Comparison of ENCODE assay signal across 24 cellular contexts in genomic region chr2:113826346-113827285, GRCh38.
A peak's percentile ranks its signal among the peaks of the same experiment; 100 is the strongest.
DNase-seq lines count a peak whose midpoint lies in the region; ATAC-seq, FAIRE-seq and TF ChIP-seq lines count a peak whose summit lies in the region.
"Had no signal": no experiment of that assay in that cellular context is flagged by ENCODE, and none has a peak within 500 bp of the region (broad histone marks: within the 10 kb centered on the region; RNA-seq: fewer than 3 reads in every experiment).

No MANE protein-coding gene starts in this region.

- DNase-seq in GM12891 (ENCODE audit: insufficient read length, low spot score) (no peak), SK-MEL-5 (ENCODE audit: low read depth, low spot score) (peak; percentile 95), globus pallidus (ENCODE audit: low spot score) (peak; percentile 18), omental fat pad (ENCODE audit: low spot score) (no peak), NCI-H345 (lab: John Stamatoyannopoulos, UW) (no peak)
- no peak for DNase-seq in activated T-cell treated with anti-CD3 and anti-CD28 coated beads, Interleukin-2, amount 50 U/mL, for 24 hours
- DNase-seq: activated CD4-positive, alpha-beta T cell treated with anti-CD3 and anti-CD28 coated beads for 1 hour; activated naive CD4-positive, alpha-beta T cell treated with anti-CD3 and anti-CD28 coated beads for 36 hours; activated T-cell treated with anti-CD3 and anti-CD28 coated beads, Interleukin-2, amount 50 U/mL, for 48 hours; C1 segment of cervical spinal cord; erythroblast; foreskin fibroblast; GOT3; hippocampal formation; NCI-H1417 treated with DMSO at 0.1 percent for 48 hours; NCI-H526; occipital lobe; sigmoid colon; stimulated activated CD8-positive, alpha-beta memory T cell treated with anti-CD3 and anti-CD28 coated beads, Interleukin-4, amount 100 ng/mL, for 48 hours; upper lobe of left lung had no signal

- no peaks in the 10 kb centered on the region for H3K27me3 Mint-ChIP-seq in activated T-cell treated with anti-CD3 and anti-CD28 coated beads, Interleukin-2, amount 50 U/mL, for 24 hours
- H3K27me3 Mint-ChIP-seq: IgD-negative memory B cell had no signal

- in situ Hi-C loops in SK-MEL-5 (cut with HindIII; ENCODE audit: low pct_unique_long_range_greater_than_20kb, low sequenced_read_pairs) = no loop called here

- no peak for TF ChIP-seq CTCF in omental fat pad (IDR thresholded peaks at IDR 0.05)

- H3K4me1 Mint-ChIP-seq in activated T-cell treated with anti-CD3 and anti-CD28 coated beads, Interleukin-2, amount 50 U/mL, for 24 hours (ENCODE audit: low read depth) = no peaks in the 10 kb centered on the region

- TF ChIP-seq POLR2A in GM12891 (IDR thresholded peaks at IDR 0.05; ENCODE audit: low read depth, low read length) = no peak

- no peak overlapping the region for H3K27ac Mint-ChIP-seq in activated T-cell treated with anti-CD3 and anti-CD28 coated beads, Interleukin-2, amount 50 U/mL, for 24 hours
- H3K27ac Mint-ChIP-seq: activated naive CD4-positive, alpha-beta T cell treated with anti-CD3 and anti-CD28 coated beads for 36 hours had no signal

- H3K4me3 Mint-ChIP-seq in activated T-cell treated with anti-CD3 and anti-CD28 coated beads, Interleukin-2, amount 50 U/mL, for 24 hours = no peak overlapping the region
- H3K4me3 Mint-ChIP-seq: activated naive CD4-positive, alpha-beta T cell treated with anti-CD3 and anti-CD28 coated beads for 36 hours; IgD-negative memory B cell had no signal

- peak; percentile 52 for FAIRE-seq in GM12891 (lab: Jason Lieb, UNC)
- FAIRE-seq: keratinocyte had no signal

- H3K36me3 Mint-ChIP-seq in activated T-cell treated with anti-CD3 and anti-CD28 coated beads, Interleukin-2, amount 50 U/mL, for 24 hours (ENCODE audit: low read depth) = no peaks in the 10 kb centered on the region

- peaks cover 2% of the 10 kb centered on the region for H3K9me3 Mint-ChIP-seq in activated T-cell treated with anti-CD3 and anti-CD28 coated beads, Interleukin-2, amount 50 U/mL, for 24 hours

- ATAC-seq in omental fat pad (ENCODE audit: low FRiP score) (peak; percentile 75), HG03095 (IDR thresholded peaks at IDR 0.05; ENCODE audit: unreplicated experiment) (no peak), SK-N-SH treated with all-trans-retinoic acid at 6 μM for 48 hours (no peak)

TF ChIP-seq in GM12891, 5 proteins besides CTCF, POLR2A, EP300 and RAD21:
- TF ChIP-seq PAX5 (IDR thresholded peaks at IDR 0.05; ENCODE audit: insufficient read depth, low read length, severe bottlenecking) = no peak
- no peak for TF ChIP-seq POLR2AphosphoS5 (IDR thresholded peaks at IDR 0.05; ENCODE audit: low read depth, low read length)
- TF ChIP-seq SPI1 (IDR thresholded peaks at IDR 0.05; ENCODE audit: low read depth, low read length) = no peak
- no peak for TF ChIP-seq POU2F2 (IDR thresholded peaks at IDR 0.05; ENCODE audit: low read depth, low read length)
- no peak for TF ChIP-seq TAF1 (IDR thresholded peaks at IDR 0.05; ENCODE audit: low read depth, low read length)

TF ChIP-seq in SK-N-SH treated with all-trans-retinoic acid at 6 μM for 48 hours, 23 proteins besides CTCF, POLR2A, EP300 and RAD21:
- TF ChIP-seq ZNF8 (CRISPR knock-in tag; IDR thresholded peaks at IDR 0.05) (no peak), OSR1 (CRISPR knock-in tag; IDR thresholded peaks at IDR 0.05) (no peak), ZNF70 (CRISPR knock-in tag; IDR thresholded peaks at IDR 0.05) (no peak), ZC3H10 (CRISPR knock-in tag; IDR thresholded peaks at IDR 0.05) (no peak), ZFP3 (CRISPR knock-in tag; IDR thresholded peaks at IDR 0.05) (no peak), ARNTL (CRISPR knock-in tag; IDR thresholded peaks at IDR 0.05; ENCODE audit: borderline replicate concordance, low read depth) (no peak), CSRNP3 (CRISPR knock-in tag; IDR thresholded peaks at IDR 0.05) (no peak), GLIS3 (CRISPR knock-in tag; IDR thresholded peaks at IDR 0.05) (no peak), ZNF565 (CRISPR knock-in tag; conservative IDR thresholded peaks at IDR 0.05; ENCODE audit: low read depth) (no peak), PPARA (CRISPR knock-in tag; IDR thresholded peaks at IDR 0.05; ENCODE audit: borderline replicate concordance) (no peak), CSDC2 (CRISPR knock-in tag; IDR thresholded peaks at IDR 0.05) (no peak), CREB5 (CRISPR knock-in tag; IDR thresholded peaks at IDR 0.05; ENCODE audit: low read depth) (no peak), BACH2 (CRISPR knock-in tag; IDR thresholded peaks at IDR 0.05; ENCODE audit: borderline replicate concordance) (no peak), ESRRG (CRISPR knock-in tag; IDR thresholded peaks at IDR 0.05) (no peak), RARB (CRISPR knock-in tag; IDR thresholded peaks at IDR 0.05) (no peak), ZFP30 (CRISPR knock-in tag; IDR thresholded peaks at IDR 0.05) (no peak), SNAI2 (CRISPR knock-in tag; IDR thresholded peaks at IDR 0.05) (no peak)

Comparison
In these comparisons a context has a peak if more than half of its experiments do, and no peak if none do; other contexts are left out.
1. DNase-seq: peak in SK-MEL-5 (single experiment) and globus pallidus (single experiment); none in GM12891 (single experiment), omental fat pad (single experiment), NCI-H345 (single experiment) and activated T-cell treated with anti-CD3 and anti-CD28 coated beads, Interleukin-2, amount 50 U/mL, for 24 hours (single experiment).